Comparison of ENCODE assay signal across 19 cellular contexts in the genomic region with DNA sequence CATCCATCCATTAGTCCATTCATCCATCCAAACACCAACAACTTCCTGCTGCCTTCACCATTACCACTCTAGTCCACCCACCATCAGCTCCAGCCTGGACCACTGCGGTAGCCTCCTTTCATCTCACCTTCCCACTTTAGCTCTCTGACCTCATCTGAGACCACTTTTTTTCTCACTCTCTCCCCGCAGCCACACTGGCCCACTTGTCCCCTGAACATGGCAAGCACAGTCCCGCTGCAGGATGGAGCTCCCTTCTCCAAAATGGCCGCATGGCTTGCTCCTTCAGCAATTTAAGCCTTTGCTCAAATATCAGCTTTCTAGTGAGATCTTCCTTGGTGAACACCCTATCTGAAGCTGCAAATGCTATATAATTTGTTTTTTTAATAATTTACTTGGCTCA. TPM values are rescaled to one million over a fixed set of nuclear protein-coding genes. Genes with fewer than 3 reads are reported as not detected.
"Had no signal": no experiment of that assay in that cellular context is flagged by ENCODE, and none has a peak within 500 bp of the region (broad histone marks: within the 10 kb centered on the region; RNA-seq: fewer than 3 reads in every experiment).

No MANE protein-coding gene starts in this region.

- H3K36me3 Mint-ChIP-seq: activated naive CD4-positive, alpha-beta T cell treated with anti-CD3 and anti-CD28 coated beads, Interleukin-2, amount 50 U/mL, for 24 hours; naive thymus-derived CD8-positive, alpha-beta T cell; stimulated activated memory B cell treated with anti-CD40 and anti-IgM and Interleukin-4, amounts not matched to agents 10 μg/mL and 1 μg/mL and 100 μg/mL, for 72 hours; WTC11 had no signal

- H3K27ac ChIP-seq: ascending aorta, gastrocnemius medialis, ovary, right lobe of liver, thyroid gland had no signal

- DNase-seq: activated CD4-positive, alpha-beta T cell treated with anti-CD3 and anti-CD28 coated beads for 48 hours; activated gamma-delta T cell; cortex of kidney; effector CD4-positive, alpha-beta T cell; gastrocnemius medialis; ovary; small intestine; stimulated activated CD4-positive, alpha-beta T cell treated with anti-CD3 and anti-CD28 coated beads, Interleukin-4, amount 100 ng/mL, for 24 hours; thyroid gland had no signal

- H3K27me3 Mint-ChIP-seq: stimulated activated memory B cell treated with anti-CD40 and anti-IgM and Interleukin-4, amounts not matched to agents 10 μg/mL and 1 μg/mL and 100 μg/mL, for 72 hours had no signal

- H3K4me1 ChIP-seq: ascending aorta, gastrocnemius medialis, right lobe of liver, thyroid gland had no signal

- H3K4me3 ChIP-seq: ascending aorta, gastrocnemius medialis, ovary, right lobe of liver, thyroid gland had no signal

- H3K27me3 ChIP-seq: ascending aorta, gastrocnemius medialis, ovary, right lobe of liver, thyroid gland had no signal

- H3K27ac Mint-ChIP-seq: activated naive CD4-positive, alpha-beta T cell treated with anti-CD3 and anti-CD28 coated beads, Interleukin-2, amount 50 U/mL, for 24 hours; memory B cell; naive thymus-derived CD8-positive, alpha-beta T cell; stimulated activated memory B cell treated with anti-CD40 and anti-IgM and Interleukin-4, amounts not matched to agents 10 μg/mL and 1 μg/mL and 100 μg/mL, for 72 hours; T-helper 2 cell treated with Interferon-gamma antibody and Interleukin-4, amounts not matched to agents 5 μg/mL and 100 μg/mL, for 36 hours; WTC11 had no signal

- H3K9me3 ChIP-seq: ascending aorta, gastrocnemius medialis, ovary, right lobe of liver, thyroid gland had no signal

- H3K36me3 ChIP-seq: ascending aorta, gastrocnemius medialis, ovary, right lobe of liver, thyroid gland had no signal

- H3K9me3 Mint-ChIP-seq: activated naive CD4-positive, alpha-beta T cell treated with anti-CD3 and anti-CD28 coated beads, Interleukin-2, amount 50 U/mL, for 24 hours; memory B cell; naive thymus-derived CD8-positive, alpha-beta T cell; T-helper 2 cell treated with Interferon-gamma antibody and Interleukin-4, amounts not matched to agents 5 μg/mL and 100 μg/mL, for 36 hours; WTC11 had no signal

- H3K4me1 Mint-ChIP-seq: activated naive CD4-positive, alpha-beta T cell treated with anti-CD3 and anti-CD28 coated beads, Interleukin-2, amount 50 U/mL, for 24 hours; memory B cell; stimulated activated memory B cell treated with anti-CD40 and anti-IgM and Interleukin-4, amounts not matched to agents 10 μg/mL and 1 μg/mL and 100 μg/mL, for 72 hours; WTC11 had no signal

- ATAC-seq: esophagus mucosa; gastrocnemius medialis; naive thymus-derived CD8-positive, alpha-beta T cell; right lobe of liver; stimulated activated memory B cell treated with anti-CD40 and anti-IgM and Interleukin-4, amounts not matched to agents 10 μg/mL and 1 μg/mL and 100 μg/mL, for 72 hours had no signal

- H3K4me3 Mint-ChIP-seq: activated naive CD4-positive, alpha-beta T cell treated with anti-CD3 and anti-CD28 coated beads, Interleukin-2, amount 50 U/mL, for 24 hours; memory B cell; naive thymus-derived CD8-positive, alpha-beta T cell; stimulated activated memory B cell treated with anti-CD40 and anti-IgM and Interleukin-4, amounts not matched to agents 10 μg/mL and 1 μg/mL and 100 μg/mL, for 72 hours; T-helper 2 cell treated with Interferon-gamma antibody and Interleukin-4, amounts not matched to agents 5 μg/mL and 100 μg/mL, for 36 hours; WTC11 had no signal

RNA-seq across cellular contexts. Expression of a gene that starts 11.1 kb away (rescaled TPM):
- total RNA-seq: pulmonary artery endothelial cell had no signal
